Comparison of ENCODE assay signal across 30 cellular contexts in the genomic region with DNA sequence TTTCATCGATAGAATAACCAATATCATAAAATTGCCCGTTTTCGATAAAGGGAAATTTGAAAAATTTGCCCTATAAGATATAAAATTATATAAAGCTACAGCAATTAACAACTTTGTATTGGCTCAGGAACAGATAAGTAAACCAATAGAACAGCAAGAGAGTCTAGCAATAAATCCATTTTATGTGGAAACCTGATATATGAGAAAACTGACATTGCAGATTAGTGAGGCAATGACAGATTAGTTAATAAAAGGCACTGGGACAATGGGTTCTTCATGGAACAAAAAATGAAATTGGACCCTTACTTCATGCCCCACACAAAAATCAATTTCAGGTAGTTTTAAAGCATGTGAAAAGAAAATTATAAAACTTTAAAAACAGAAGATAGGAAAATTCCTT.
"Had no signal": no experiment of that assay in that cellular context is flagged by ENCODE, and none has a peak within 500 bp of the region (broad histone marks: within the 10 kb centered on the region; RNA-seq: fewer than 3 reads in every experiment).

No MANE protein-coding gene starts in this region.

- H3K27ac ChIP-seq: adrenal gland, body of pancreas, esophagus muscularis mucosa, foreskin keratinocyte, gastrocnemius medialis, heart left ventricle had no signal

- H3K4me3 ChIP-seq: adrenal gland, body of pancreas, esophagus muscularis mucosa, gastrocnemius medialis, heart left ventricle had no signal

- H3K9me3 ChIP-seq: adrenal gland, body of pancreas, gastrocnemius medialis had no signal

- ATAC-seq: activated CD4-positive, alpha-beta T cell treated with anti-CD3 and anti-CD28 coated beads for 36 hours; activated CD8-positive, alpha-beta memory T cell treated with anti-CD3 and anti-CD28 coated beads, Interleukin-2, amount 10 ng/mL, durations not matched to agents 7 days and 5 days; activated CD8-positive, alpha-beta T cell treated with anti-CD3 and anti-CD28 coated beads, Interleukin-2, amount 10 ng/mL, durations not matched to agents 7 days and 5 days; activated naive CD8-positive, alpha-beta T cell treated with anti-CD3 and anti-CD28 coated beads, Interleukin-2, amount 50 U/mL, for 24 hours; body of pancreas; effector memory CD8-positive, alpha-beta T cell; foreskin keratinocyte; gastrocnemius medialis; heart left ventricle had no signal

- DNase-seq: activated CD4-positive, alpha-beta memory T cell treated with anti-CD3 and anti-CD28 coated beads for 36 hours; activated CD4-positive, alpha-beta T cell treated with anti-CD3 and anti-CD28 coated beads for 36 hours; activated CD4-positive, alpha-beta T cell treated with anti-CD3 and anti-CD28 coated beads, Interleukin-2, amount 10 ng/mL, durations not matched to agents 24 days and 14 days; activated CD4-positive, CD25-positive, alpha-beta regulatory T cell; activated CD4-positive, CD25-positive, alpha-beta regulatory T cell treated with anti-CD3 and anti-CD28 coated beads, Interleukin-2, amount 50 U/mL, for 72 hours; activated CD8-positive, alpha-beta memory T cell treated with anti-CD3 and anti-CD28 coated beads, Interleukin-2, amount 10 ng/mL, durations not matched to agents 7 days and 5 days; activated CD8-positive, alpha-beta memory T cell treated with anti-CD3 and anti-CD28 coated beads, Interleukin-2, amount 50 U/mL, for 4 hours; activated CD8-positive, alpha-beta T cell treated with anti-CD3 and anti-CD28 coated beads, Interleukin-2, amount 10 ng/mL, durations not matched to agents 7 days and 5 days; activated effector memory CD4-positive, alpha-beta T cell treated with anti-CD3 and anti-CD28 coated beads, Interleukin-2, amount 50 U/mL, for 16 hours; activated naive CD4-positive, alpha-beta T cell treated with anti-CD3 and anti-CD28 coated beads for 36 hours; activated naive CD8-positive, alpha-beta T cell treated with anti-CD3 and anti-CD28 coated beads for 36 hours; activated naive CD8-positive, alpha-beta T cell treated with anti-CD3 and anti-CD28 coated beads, Interleukin-2, amount 50 U/mL, for 24 hours; activated T-cell treated with anti-CD3 and anti-CD28 coated beads, Interleukin-2, amount 50 U/mL, for 1 hour; activated T-cell treated with anti-CD3 and anti-CD28 coated beads, Interleukin-2, amount 50 U/mL, for 48 hours; adrenal gland; amygdala; aorta; body of pancreas; caudate nucleus; cortex of kidney; dermis blood vessel endothelial cell; effector CD4-positive, alpha-beta T cell; effector memory CD8-positive, alpha-beta T cell; erythroblast; foreskin keratinocyte; gastrocnemius medialis; glutamatergic neuron; heart left ventricle; T1000 had no signal

- H3K36me3 ChIP-seq: adrenal gland, esophagus muscularis mucosa, gastrocnemius medialis, heart left ventricle had no signal

- H3K4me1 ChIP-seq: adrenal gland, body of pancreas, esophagus muscularis mucosa, foreskin keratinocyte, gastrocnemius medialis, heart left ventricle had no signal
